2 cellular contexts compared by ENCODE assay signal in genomic region chr2:233049194-233049761, GRCh38.
TF ChIP-seq lines count a peak whose summit lies in the region.

No MANE protein-coding gene starts in this region.

TF ChIP-seq in Ishikawa, 13 proteins besides CTCF, POLR2A, EP300 and RAD21:
- peak; percentile 95 for TF ChIP-seq NFIC (IDR thresholded peaks at IDR 0.05)
- peak; percentile 30; the same call in 1 of the 2 replicates for TF ChIP-seq YY1 (IDR thresholded peaks at IDR 0.05; ENCODE audit: low read depth)
- no peak for TF ChIP-seq REST (IDR thresholded peaks at IDR 0.05; ENCODE audit: low read depth)
- peak; percentile 72; the same call in 1 of the 2 replicates for TF ChIP-seq FOXM1 (IDR thresholded peaks at IDR 0.05; ENCODE audit: borderline replicate concordance, low read depth)
- TF ChIP-seq TCF12 (IDR thresholded peaks at IDR 0.05; ENCODE audit: low read depth): peak; percentile 80
- TF ChIP-seq USF1 (IDR thresholded peaks at IDR 0.05): peak; percentile 2; the same call in 1 of the 2 replicates
- no peak for TF ChIP-seq CEBPB (IDR thresholded peaks at IDR 0.05)
- peak; percentile 54 for TF ChIP-seq TEAD4 (IDR thresholded peaks at IDR 0.05)
- TF ChIP-seq MAX (IDR thresholded peaks at IDR 0.05): peak; percentile 47
- no peak for TF ChIP-seq CREB1 (IDR thresholded peaks at IDR 0.05; ENCODE audit: low read depth)

TF ChIP-seq in GM12878, 131 proteins besides CTCF, POLR2A, EP300 and RAD21:
- TF ChIP-seq LARP7 (IDR thresholded peaks at IDR 0.05) (no peak), BACH1 (IDR thresholded peaks at IDR 0.05; ENCODE audit: borderline replicate concordance) (no peak), NR2C2 (IDR thresholded peaks at IDR 0.05; ENCODE audit: borderline replicate concordance, control insufficient read depth, insufficient read length, low read depth) (no peak), CREM (IDR thresholded peaks at IDR 0.05; ENCODE audit: low read depth) (no peak), ZNF384 (IDR thresholded peaks at IDR 0.05; ENCODE audit: borderline replicate concordance, low read depth, low read length) (no peak), GABPA (IDR thresholded peaks at IDR 0.05; ENCODE audit: low read depth) (no peak), HCFC1 (IDR thresholded peaks at IDR 0.05; ENCODE audit: low read length) (no peak), ZSCAN29 (IDR thresholded peaks at IDR 0.05) (no peak), POLR2AphosphoS5 (IDR thresholded peaks at IDR 0.05; ENCODE audit: low read length) (no peak), STAT1 (conservative IDR thresholded peaks at IDR 0.05) (no peak), GATAD2B (conservative IDR thresholded peaks at IDR 0.05; ENCODE audit: low read depth) (no peak)
- TF ChIP-seq, protein P1, sequence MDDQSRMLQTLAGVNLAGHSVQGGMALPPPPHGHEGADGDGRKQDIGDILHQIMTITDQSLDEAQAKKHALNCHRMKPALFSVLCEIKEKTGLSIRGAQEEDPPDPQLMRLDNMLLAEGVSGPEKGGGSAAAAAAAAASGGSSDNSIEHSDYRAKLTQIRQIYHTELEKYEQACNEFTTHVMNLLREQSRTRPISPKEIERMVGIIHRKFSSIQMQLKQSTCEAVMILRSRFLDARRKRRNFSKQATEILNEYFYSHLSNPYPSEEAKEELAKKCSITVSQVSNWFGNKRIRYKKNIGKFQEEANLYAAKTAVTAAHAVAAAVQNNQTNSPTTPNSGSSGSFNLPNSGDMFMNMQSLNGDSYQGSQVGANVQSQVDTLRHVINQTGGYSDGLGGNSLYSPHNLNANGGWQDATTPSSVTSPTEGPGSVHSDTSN (IDR thresholded peaks at IDR 0.05; ENCODE audit: insufficient replicate concordance, low read depth, low read length): no peak
- TF ChIP-seq, protein P2, sequence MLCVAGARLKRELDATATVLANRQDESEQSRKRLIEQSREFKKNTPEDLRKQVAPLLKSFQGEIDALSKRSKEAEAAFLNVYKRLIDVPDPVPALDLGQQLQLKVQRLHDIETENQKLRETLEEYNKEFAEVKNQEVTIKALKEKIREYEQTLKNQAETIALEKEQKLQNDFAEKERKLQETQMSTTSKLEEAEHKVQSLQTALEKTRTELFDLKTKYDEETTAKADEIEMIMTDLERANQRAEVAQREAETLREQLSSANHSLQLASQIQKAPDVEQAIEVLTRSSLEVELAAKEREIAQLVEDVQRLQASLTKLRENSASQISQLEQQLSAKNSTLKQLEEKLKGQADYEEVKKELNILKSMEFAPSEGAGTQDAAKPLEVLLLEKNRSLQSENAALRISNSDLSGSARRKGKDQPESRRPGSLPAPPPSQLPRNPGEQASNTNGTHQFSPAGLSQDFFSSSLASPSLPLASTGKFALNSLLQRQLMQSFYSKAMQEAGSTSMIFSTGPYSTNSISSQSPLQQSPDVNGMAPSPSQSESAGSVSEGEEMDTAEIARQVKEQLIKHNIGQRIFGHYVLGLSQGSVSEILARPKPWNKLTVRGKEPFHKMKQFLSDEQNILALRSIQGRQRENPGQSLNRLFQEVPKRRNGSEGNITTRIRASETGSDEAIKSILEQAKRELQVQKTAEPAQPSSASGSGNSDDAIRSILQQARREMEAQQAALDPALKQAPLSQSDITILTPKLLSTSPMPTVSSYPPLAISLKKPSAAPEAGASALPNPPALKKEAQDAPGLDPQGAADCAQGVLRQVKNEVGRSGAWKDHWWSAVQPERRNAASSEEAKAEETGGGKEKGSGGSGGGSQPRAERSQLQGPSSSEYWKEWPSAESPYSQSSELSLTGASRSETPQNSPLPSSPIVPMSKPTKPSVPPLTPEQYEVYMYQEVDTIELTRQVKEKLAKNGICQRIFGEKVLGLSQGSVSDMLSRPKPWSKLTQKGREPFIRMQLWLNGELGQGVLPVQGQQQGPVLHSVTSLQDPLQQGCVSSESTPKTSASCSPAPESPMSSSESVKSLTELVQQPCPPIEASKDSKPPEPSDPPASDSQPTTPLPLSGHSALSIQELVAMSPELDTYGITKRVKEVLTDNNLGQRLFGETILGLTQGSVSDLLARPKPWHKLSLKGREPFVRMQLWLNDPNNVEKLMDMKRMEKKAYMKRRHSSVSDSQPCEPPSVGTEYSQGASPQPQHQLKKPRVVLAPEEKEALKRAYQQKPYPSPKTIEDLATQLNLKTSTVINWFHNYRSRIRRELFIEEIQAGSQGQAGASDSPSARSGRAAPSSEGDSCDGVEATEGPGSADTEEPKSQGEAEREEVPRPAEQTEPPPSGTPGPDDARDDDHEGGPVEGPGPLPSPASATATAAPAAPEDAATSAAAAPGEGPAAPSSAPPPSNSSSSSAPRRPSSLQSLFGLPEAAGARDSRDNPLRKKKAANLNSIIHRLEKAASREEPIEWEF (IDR thresholded peaks at IDR 0.05; ENCODE audit: insufficient replicate concordance, low read depth, low read length): no peak
- TF ChIP-seq, protein P3, sequence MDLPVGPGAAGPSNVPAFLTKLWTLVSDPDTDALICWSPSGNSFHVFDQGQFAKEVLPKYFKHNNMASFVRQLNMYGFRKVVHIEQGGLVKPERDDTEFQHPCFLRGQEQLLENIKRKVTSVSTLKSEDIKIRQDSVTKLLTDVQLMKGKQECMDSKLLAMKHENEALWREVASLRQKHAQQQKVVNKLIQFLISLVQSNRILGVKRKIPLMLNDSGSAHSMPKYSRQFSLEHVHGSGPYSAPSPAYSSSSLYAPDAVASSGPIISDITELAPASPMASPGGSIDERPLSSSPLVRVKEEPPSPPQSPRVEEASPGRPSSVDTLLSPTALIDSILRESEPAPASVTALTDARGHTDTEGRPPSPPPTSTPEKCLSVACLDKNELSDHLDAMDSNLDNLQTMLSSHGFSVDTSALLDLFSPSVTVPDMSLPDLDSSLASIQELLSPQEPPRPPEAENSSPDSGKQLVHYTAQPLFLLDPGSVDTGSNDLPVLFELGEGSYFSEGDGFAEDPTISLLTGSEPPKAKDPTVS (IDR thresholded peaks at IDR 0.05; ENCODE audit: low read depth, low read length): no peak
- TF ChIP-seq, protein P4, sequence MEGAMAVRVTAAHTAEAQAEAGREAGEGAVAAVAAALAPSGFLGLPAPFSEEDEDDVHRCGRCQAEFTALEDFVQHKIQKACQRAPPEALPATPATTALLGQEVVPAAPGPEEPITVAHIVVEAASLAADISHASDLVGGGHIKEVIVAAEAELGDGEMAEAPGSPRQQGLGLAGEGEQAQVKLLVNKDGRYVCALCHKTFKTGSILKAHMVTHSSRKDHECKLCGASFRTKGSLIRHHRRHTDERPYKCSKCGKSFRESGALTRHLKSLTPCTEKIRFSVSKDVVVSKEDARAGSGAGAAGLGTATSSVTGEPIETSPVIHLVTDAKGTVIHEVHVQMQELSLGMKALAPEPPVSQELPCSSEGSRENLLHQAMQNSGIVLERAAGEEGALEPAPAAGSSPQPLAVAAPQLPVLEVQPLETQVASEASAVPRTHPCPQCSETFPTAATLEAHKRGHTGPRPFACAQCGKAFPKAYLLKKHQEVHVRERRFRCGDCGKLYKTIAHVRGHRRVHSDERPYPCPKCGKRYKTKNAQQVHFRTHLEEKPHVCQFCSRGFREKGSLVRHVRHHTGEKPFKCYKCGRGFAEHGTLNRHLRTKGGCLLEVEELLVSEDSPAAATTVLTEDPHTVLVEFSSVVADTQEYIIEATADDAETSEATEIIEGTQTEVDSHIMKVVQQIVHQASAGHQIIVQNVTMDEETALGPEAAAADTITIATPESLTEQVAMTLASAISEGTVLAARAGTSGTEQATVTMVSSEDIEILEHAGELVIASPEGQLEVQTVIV (IDR thresholded peaks at IDR 0.05; ENCODE audit: borderline replicate concordance, partially characterized antibody): no peak
